Comparison of ENCODE assay signal across 12 cellular contexts in the genomic region with DNA sequence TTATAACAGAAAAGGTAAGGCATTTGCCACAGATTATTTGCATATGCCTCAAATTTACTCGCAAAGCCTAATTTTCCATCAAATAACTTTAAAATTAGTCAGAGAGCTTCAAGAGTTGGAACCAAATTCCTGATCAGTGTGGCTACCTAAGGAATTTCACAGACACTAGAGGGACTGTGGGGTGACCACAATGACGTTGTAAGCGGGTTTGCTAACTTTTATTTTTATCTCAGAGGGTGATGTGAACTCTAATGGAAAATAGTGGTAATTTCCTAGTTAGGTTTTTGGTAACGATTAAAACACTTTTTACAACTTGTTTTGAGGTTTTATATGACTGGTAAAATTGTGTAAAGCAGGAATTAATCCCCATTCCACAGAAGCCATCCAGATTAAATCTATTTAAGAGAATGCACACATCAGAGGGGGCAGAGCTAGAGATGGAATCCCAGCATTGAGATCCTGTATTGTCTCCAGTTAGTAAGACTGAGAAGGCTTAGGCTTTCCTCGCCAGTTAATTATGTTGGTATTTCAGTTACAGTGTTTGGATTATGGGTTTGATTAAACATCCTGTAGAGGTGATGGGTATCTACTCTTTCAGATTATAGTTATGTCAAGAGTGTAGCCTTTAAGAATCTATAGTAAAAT.
DNase-seq lines count a peak whose midpoint lies in the region; ATAC-seq and TF ChIP-seq lines count a peak whose summit lies in the region.
"Had no signal": no experiment of that assay in that cellular context is flagged by ENCODE, and none has a peak within 500 bp of the region (broad histone marks: within the 10 kb centered on the region; RNA-seq: fewer than 3 reads in every experiment).

No MANE protein-coding gene starts in this region.

- in situ Hi-C loops in astrocyte of the spinal cord (cut with HindIII; ENCODE audit: low sequenced_read_pairs): no loop called here

- no peaks in the 10 kb centered on the region for H3K36me3 Mint-ChIP-seq in HFFc6 (ENCODE audit: low read depth)

- CTCF ChIA-PET in BJ (lab: Yijun Ruan, JAX): no interaction called here

- peak; percentile 78 for DNase-seq in BJ (ENCODE audit: low read depth)
- peak; percentile 87 for DNase-seq in HFFc6
- peak; percentile 94 for DNase-seq in astrocyte of the spinal cord (ENCODE audit: low read depth, low spot score)
- DNase-seq in NCI-H2081 (lab: John Stamatoyannopoulos, UW): no peak
- DNase-seq: body of pancreas, COR-L47, MG63 had no signal

- WGBS in mesodermal cell (ENCODE audit: insufficient coverage in 2 of 2), 2 experiments: 67 to 73% methylated on average over 1 to 2 of the region's 5 CpGs

- peak overlapping the region; percentile 98 for H3K27ac Mint-ChIP-seq in HFFc6

- no peak for TF ChIP-seq CTCF in BJ (IDR thresholded peaks at IDR 0.05; ENCODE audit: insufficient read depth, low read depth, low read length)
- peak; percentile 27 for TF ChIP-seq CTCF in HFFc6 (IDR thresholded peaks at IDR 0.05)
- TF ChIP-seq CTCF in astrocyte of the spinal cord (IDR thresholded peaks at IDR 0.05; ENCODE audit: low read depth, low read length): no peak

- H3K4me3 Mint-ChIP-seq in HFFc6: peak overlapping the region; percentile 82

- ATAC-seq in GM19397 (IDR thresholded peaks at IDR 0.05; ENCODE audit: unreplicated experiment) (no peak), HG03045 (IDR thresholded peaks at IDR 0.05; ENCODE audit: unreplicated experiment) (no peak), GM19455 (IDR thresholded peaks at IDR 0.05; ENCODE audit: unreplicated experiment) (no peak)
- ATAC-seq: body of pancreas had no signal

- H3K4me3 ChIP-seq in BJ (ENCODE audit: low read depth, low read length) (no peak overlapping the region), astrocyte of the spinal cord (ENCODE audit: low read depth, low read length) (no peak overlapping the region), mesodermal cell (ENCODE audit: extremely low read depth, insufficient read depth, low read length, poor library complexity, severe bottlenecking) (no peak overlapping the region)
- H3K4me3 ChIP-seq: body of pancreas, MG63 had no signal

- POLR2A ChIA-PET in BJ (lab: Charles Lee): no interaction called here

- peaks cover 35% of the 10 kb centered on the region for H3K4me1 Mint-ChIP-seq in HFFc6 (ENCODE audit: low read depth)

- H3K36me3 ChIP-seq in BJ (ENCODE audit: control insufficient read depth, insufficient read depth, low read length): 0 out of 2 replicates have a peak, but pooled peaks cover 2% of the 10 kb centered on the region
- H3K36me3 ChIP-seq in mesodermal cell (ENCODE audit: control insufficient read depth, insufficient read depth, low read length): no peaks in the 10 kb centered on the region
- H3K36me3 ChIP-seq: MG63 had no signal

- H3K9me3 ChIP-seq in mesodermal cell (ENCODE audit: control insufficient read depth, low read length): no peaks in the 10 kb centered on the region
- H3K9me3 ChIP-seq: body of pancreas, MG63 had no signal

- peaks cover 3% of the 10 kb centered on the region for H3K4me1 ChIP-seq in mesodermal cell (ENCODE audit: control insufficient read depth, insufficient read depth, low read length, poor library complexity, severe bottlenecking)

- H3K27ac ChIP-seq in mesodermal cell (ENCODE audit: low read depth, low read length, severe bottlenecking): peak overlapping the region; percentile 75
- H3K27ac ChIP-seq: body of pancreas, VCaP had no signal

- H3K27me3 Mint-ChIP-seq in HFFc6 (ENCODE audit: insufficient read depth): no peaks in the 10 kb centered on the region; the same call in 1 of the 2 replicates

- H3K27me3 ChIP-seq in BJ (ENCODE audit: control insufficient read depth, insufficient read depth, low read length): no peaks in the 10 kb centered on the region
- H3K27me3 ChIP-seq: body of pancreas, MG63 had no signal

- no peaks in the 10 kb centered on the region for H3K9me3 Mint-ChIP-seq in HFFc6

Comparison
In these comparisons a context has a peak if more than half of its experiments do, and no peak if none do; other contexts are left out.
1. DNase-seq: peak in BJ (single experiment), HFFc6 (single experiment) and astrocyte of the spinal cord (single experiment); none in NCI-H2081 (0 of 2).